Comparison of ENCODE assay signal across 12 cellular contexts in genomic region chr9:133953976-133954709, GRCh38. TPM values are rescaled to one million over a fixed set of nuclear protein-coding genes. Genes with fewer than 3 reads are reported as not detected.
A peak's percentile ranks its signal among the peaks of the same experiment; 100 is the strongest.
DNase-seq lines count a peak whose midpoint lies in the region; ATAC-seq and TF ChIP-seq lines count a peak whose summit lies in the region.
"Had no signal": no experiment of that assay in that cellular context is flagged by ENCODE, and none has a peak within 500 bp of the region (broad histone marks: within the 10 kb centered on the region; RNA-seq: fewer than 3 reads in every experiment).

No MANE protein-coding gene starts in this region.

- ATAC-seq in GM18907 (IDR thresholded peaks at IDR 0.05; ENCODE audit: unreplicated experiment), result peak; percentile 35
- no peak for ATAC-seq in mucosa of descending colon
- ATAC-seq in HG03159 (IDR thresholded peaks at IDR 0.05; ENCODE audit: unreplicated experiment), result no peak

- H3K4me3 ChIP-seq in CD4-positive, alpha-beta memory T cell (ENCODE audit: low read length in 2 of 2), result no peak overlapping the region
- H3K4me3 ChIP-seq in OCI-LY3 (ENCODE audit: low read length) (peak overlapping the region; percentile 76), mucosa of descending colon (no peak overlapping the region)
- H3K4me3 ChIP-seq: tibial artery had no signal

- H3K4me3 Mint-ChIP-seq in CD4-positive, alpha-beta memory T cell, result peak overlapping the region in 2 of 8 donors; percentile 42 to 57
- H3K4me3 Mint-ChIP-seq in HFFc6, result no peak overlapping the region

- TF ChIP-seq CTCF in OCI-LY3 (IDR thresholded peaks at IDR 0.05; ENCODE audit: low read depth, low read length), result no peak
- no peak for TF ChIP-seq CTCF in mucosa of descending colon (IDR thresholded peaks at IDR 0.05)
- no peak for TF ChIP-seq CTCF in HFFc6 (IDR thresholded peaks at IDR 0.05)

- H3K9me3 Mint-ChIP-seq in CD4-positive, alpha-beta memory T cell, result no peaks in the 10 kb centered on the region
- no peaks in the 10 kb centered on the region for H3K9me3 Mint-ChIP-seq in HFFc6

- peaks cover 10% of the 10 kb centered on the region for H4K20me1 ChIP-seq in OCI-LY3 (ENCODE audit: insufficient read depth, low read length)

- POLR2A ChIA-PET in CD4-positive, alpha-beta memory T cell (lab: Charles Lee; ENCODE audit: partially characterized antibody), result no interaction called here

- H3K9ac ChIP-seq in OCI-LY3 (ENCODE audit: low read length), result peak overlapping the region; percentile 74

- H3K27ac Mint-ChIP-seq in CD4-positive, alpha-beta memory T cell, result peak overlapping the region in 4 of 7 donors; percentile 11 to 77 (median 39)
- no peak overlapping the region for H3K27ac Mint-ChIP-seq in HFFc6

- peaks cover 11 to 25% (median 17%) of the 10 kb centered on the region in 4 donors for H3K4me1 Mint-ChIP-seq in CD4-positive, alpha-beta memory T cell
- H3K4me1 Mint-ChIP-seq in HFFc6 (ENCODE audit: low read depth), result peaks cover 25% of the 10 kb centered on the region

- H3K36me3 ChIP-seq in CD4-positive, alpha-beta memory T cell (ENCODE audit: insufficient read depth, low read length), result no peaks in the 10 kb centered on the region
- H3K36me3 ChIP-seq in OCI-LY3 (replicated peaks; ENCODE audit: low read depth, low read length) (peaks cover 17% of the 10 kb centered on the region), mucosa of descending colon (ENCODE audit: low read depth) (no peaks in the 10 kb centered on the region)
- H3K36me3 ChIP-seq: tibial artery had no signal

- no peak overlapping the region for H2AFZ ChIP-seq in OCI-LY3 (ENCODE audit: low read depth, low read length)

- CTCF ChIA-PET in CD4-positive, alpha-beta memory T cell (lab: Charles Lee; ENCODE audit: partially characterized antibody), result no interaction called here

- H3K27me3 ChIP-seq in CD4-positive, alpha-beta memory T cell (ENCODE audit: insufficient read depth, low read length), result no peaks in the 10 kb centered on the region
- no peaks in the 10 kb centered on the region for H3K27me3 ChIP-seq in OCI-LY3 (ENCODE audit: low read depth, low read length)
- H3K27me3 ChIP-seq: BE2C, tibial artery had no signal

- no peaks in the 10 kb centered on the region for H3K36me3 Mint-ChIP-seq in CD4-positive, alpha-beta memory T cell
- no peaks in the 10 kb centered on the region for H3K36me3 Mint-ChIP-seq in HFFc6 (ENCODE audit: low read depth)

- peaks cover 13% of the 10 kb centered on the region for H3K4me1 ChIP-seq in CD4-positive, alpha-beta memory T cell (ENCODE audit: insufficient read depth, low read length)
- H3K4me1 ChIP-seq in OCI-LY3 (ENCODE audit: low read length), result peaks cover 85% of the 10 kb centered on the region
- peaks cover 3% of the 10 kb centered on the region for H3K4me1 ChIP-seq in mucosa of descending colon (ENCODE audit: low read depth)

- no peaks in the 10 kb centered on the region for H3K9me3 ChIP-seq in CD4-positive, alpha-beta memory T cell (ENCODE audit: control insufficient read depth in 1 of 2, low read length in 2 of 2)
- no peaks in the 10 kb centered on the region for H3K9me3 ChIP-seq in OCI-LY3 (ENCODE audit: insufficient read depth, low read length)
- no peaks in the 10 kb centered on the region for H3K9me3 ChIP-seq in mucosa of descending colon
- H3K9me3 ChIP-seq: BE2C, tibial artery had no signal

- H3K27ac ChIP-seq in CD4-positive, alpha-beta memory T cell (ENCODE audit: low read depth, low read length), result no peak overlapping the region
- peak overlapping the region; percentile 94 for H3K27ac ChIP-seq in OCI-LY3 (ENCODE audit: low read length)
- H3K27ac ChIP-seq: tibial artery had no signal

- peak overlapping the region; percentile 92 for H3K4me2 ChIP-seq in OCI-LY3 (ENCODE audit: low read length)

- peaks cover 85% of the 10 kb centered on the region for H3K79me2 ChIP-seq in OCI-LY3 (ENCODE audit: low read length)

- intact Hi-C loops in CD4-positive, alpha-beta memory T cell (cut with micrococcal nuclease), result no loop called here
- intact Hi-C loops in mucosa of descending colon (cut with DNase I, micrococcal nuclease), result no loop called here

- H3K27me3 Mint-ChIP-seq in CD4-positive, alpha-beta memory T cell, result no peaks in the 10 kb centered on the region
- no peaks in the 10 kb centered on the region; the same call in 1 of the 2 replicates for H3K27me3 Mint-ChIP-seq in HFFc6 (ENCODE audit: insufficient read depth)

- no peak for DNase-seq in CD4-positive, alpha-beta memory T cell
- DNase-seq in mucosa of descending colon, result peak in 2 of 3 donors; percentile 18 to 58
- DNase-seq in activated effector memory CD4-positive, alpha-beta T cell treated with Interleukin-2 at 50 U/mL for 16 hours, result no peak
- no peak for DNase-seq in HFFc6
- no peak for DNase-seq in DMS114 treated with DMSO at 0.1 percent for 48 hours (lab: John Stamatoyannopoulos, UW; ENCODE audit: unreplicated experiment)
- DNase-seq: BE2C; stimulated activated CD4-positive, alpha-beta T cell treated with anti-CD3 and anti-CD28 coated beads, Interleukin-4, amount 100 ng/mL, for 1 hour; T-helper 9 cell; tibial artery had no signal

RNA-seq across cellular contexts. Expression of gene VAV2, which starts 38.0 kb away (rescaled TPM):
- 1 to 10 TPM; 1.1 to 3.0 TPM for total RNA-seq in CD4-positive, alpha-beta memory T cell
- polyA plus RNA-seq in CD4-positive, alpha-beta memory T cell, result under 1 TPM; 0.26 to 0.94 TPM
- total RNA-seq in mucosa of descending colon, result 10 to 100 TPM; 29.4 to 34.8 (median 34.5) TPM
- total RNA-seq in HFFc6 (2021; fragmentation: NEBNext Ultra II Directional; extraction: Animal tissue kit (Norgen Biotek cat#: 25700)), result 10 to 100 TPM; 17.6 to 24.5 (median 21.7) TPM

Comparison
In these comparisons a context has a peak if more than half of its experiments do, and no peak if none do; other contexts are left out.
1. DNase-seq: peak in mucosa of descending colon (2 of 3); none in CD4-positive, alpha-beta memory T cell (0 of 5), activated effector memory CD4-positive, alpha-beta T cell treated with Interleukin-2 at 50 U/mL for 16 hours (single experiment), HFFc6 (single experiment) and DMS114 treated with DMSO at 0.1 percent for 48 hours (single experiment).
2. RNA of gene VAV2, which starts 38.0 kb away (total RNA-seq): 29.4 to 34.8 TPM in mucosa of descending colon and 17.6 to 24.5 TPM in HFFc6; 1.1 to 3.0 TPM in CD4-positive, alpha-beta memory T cell; every median in the first group is over 4 times any median in the second.